Comparison of ENCODE assay signal across 1 cellular context in genomic region chr20:63748356-63749270, GRCh38.
TF ChIP-seq lines count a peak whose summit lies in the region.

No MANE protein-coding gene starts in this region.

TF ChIP-seq in K562, 482 proteins besides CTCF, POLR2A, EP300 and RAD21:
- TF ChIP-seq GATA2 (CRISPR knock-in tag; IDR thresholded peaks at IDR 0.05) (no peak), CHD1 (IDR thresholded peaks at IDR 0.05; ENCODE audit: low read length) (no peak), NCOA4 (IDR thresholded peaks at IDR 0.05; ENCODE audit: partially characterized antibody) (no peak), FOXP4 (CRISPR knock-in tag; IDR thresholded peaks at IDR 0.05; ENCODE audit: borderline replicate concordance) (no peak), NFIC (IDR thresholded peaks at IDR 0.05) (peak; percentile 56), CHD4 (IDR thresholded peaks at IDR 0.05; ENCODE audit: insufficient read depth, insufficient replicate concordance, low read depth, low read length, poor library complexity, severe bottlenecking) (no peak), HINFP (tag; conservative IDR thresholded peaks at IDR 0.05; ENCODE audit: low read depth) (no peak)
